Comparison of ENCODE assay signal across 8 cellular contexts in genomic region chr19:47228937-47229673, GRCh38. TPM values are rescaled to one million over a fixed set of nuclear protein-coding genes. Genes with fewer than 3 reads are reported as not detected.
A peak's percentile ranks its signal among the peaks of the same experiment; 100 is the strongest.
DNase-seq lines count a peak whose midpoint lies in the region; ATAC-seq, FAIRE-seq and TF ChIP-seq lines count a peak whose summit lies in the region.

No MANE protein-coding gene starts in this region.

- in situ Hi-C loops in GM13977 (cut with MboI; ENCODE audit: low pct_unique_long_range_greater_than_20kb, low sequenced_read_pairs, unreplicated experiment), result no loop called here

- no peak for FAIRE-seq in small intestine (lab: Jason Lieb, UNC)

- H3K27me3 ChIP-seq in A673 (replicated peaks; ENCODE audit: insufficient read depth, low read depth, low read length, poor library complexity), result no peaks in the 10 kb centered on the region
- no peaks in the 10 kb centered on the region for H3K27me3 ChIP-seq in small intestine (ENCODE audit: control insufficient read depth in 2 of 2, insufficient read depth in 2 of 2, low read length in 2 of 2)

- CTCF ChIA-PET in A673 (lab: Charles Lee) (interaction anchor here (0.5 to 1.5 kb wide), 2 partner anchors 15 to 393 kb away, joined by 4 to 5 read pairs; no protein-coding TSS in a partner anchor), GM10248 (lab: Yijun Ruan, JAX) (interaction anchor here (1.8 to 11.8 kb wide), 2 partner anchors 15 to 18 kb away, joined by 7 to 153 read pairs; no protein-coding TSS in a partner anchor)

- 12 to 28% (median 19%) methylated on average over 10 of the region's 10 CpGs for WGBS in small intestine, 3 donors

- BruUV-seq in A673 (replicated peaks; lab: Mats Ljungman, UMichigan), result no TSS peak

- intact Hi-C loops in A673 (cut with micrococcal nuclease; ENCODE audit: unreplicated experiment), result no loop called here

- POLR2A ChIA-PET in A673 (lab: Charles Lee; ENCODE audit: low non-redundant PET) (no interaction called here), GM10248 (lab: Yijun Ruan, JAX) (interaction anchor here (4.0 kb wide), 1 partner anchor 14 kb away, joined by 56 read pairs; no protein-coding TSS in a partner anchor)

- DNase-seq in A673 (ENCODE audit: low spot score), result no peak
- peak; percentile 28 for DNase-seq in GM13977 (ENCODE audit: low spot score)
- DNase-seq in activated CD4-positive, alpha-beta T cell treated with anti-CD3 and anti-CD28 coated beads for 4 hours, result peak; percentile 28 to 40
- peak; percentile 51 for DNase-seq in fibroblast of villous mesenchyme (ENCODE audit: low read depth)
- DNase-seq in small intestine, result no peak
- DNase-seq in omental fat pad (ENCODE audit: low spot score), result no peak
- DNase-seq in GM10248 (ENCODE audit: extremely low spot score), result no peak

- H3K36me3 ChIP-seq in A673 (ENCODE audit: insufficient read depth, low read length, poor library complexity, severe bottlenecking), result no peaks in the 10 kb centered on the region
- H3K36me3 ChIP-seq in small intestine (ENCODE audit: control insufficient read depth in 2 of 2, insufficient read depth in 2 of 2, low read length in 2 of 2), result no peaks in the 10 kb centered on the region

- H3K4me3 ChIP-seq in A673 (ENCODE audit: low read depth, low read length, poor library complexity, severe bottlenecking) (peak overlapping the region; percentile 90), fibroblast of villous mesenchyme (ENCODE audit: low read depth, low read length) (peak overlapping the region; percentile 98), small intestine (ENCODE audit: low read depth in 1 of 2, low read length in 2 of 2) (peak overlapping the region; percentile 77 to 93)

- H3K27ac ChIP-seq in A673 (ENCODE audit: low read depth, low read length, poor library complexity, severe bottlenecking) (no peak overlapping the region), small intestine (ENCODE audit: low read depth in 1 of 2, low read length in 1 of 2) (peak overlapping the region in 1 of 2 donors; percentile 94)

- no peaks in the 10 kb centered on the region for H3K9me3 ChIP-seq in A673 (ENCODE audit: low read depth, low read length, poor library complexity, severe bottlenecking)
- no peaks in the 10 kb centered on the region for H3K9me3 ChIP-seq in small intestine (ENCODE audit: control insufficient read depth, low read depth)

- H3K4me1 ChIP-seq in A673 (ENCODE audit: insufficient read depth, low read length, poor library complexity, severe bottlenecking), result peaks cover 27% of the 10 kb centered on the region
- H3K4me1 ChIP-seq in small intestine (ENCODE audit: control insufficient read depth in 2 of 2, insufficient read depth in 1 of 2, low read depth in 1 of 2, low read length in 1 of 2), result peaks cover 7% of the 10 kb centered on the region in 2 donors

- TF ChIP-seq CTCF in A673 (conservative IDR thresholded peaks at IDR 0.05; ENCODE audit: low read depth, low read length) (no peak), GM13977 (IDR thresholded peaks at IDR 0.05; ENCODE audit: extremely low read depth, insufficient read depth, missing control alignments) (no peak), fibroblast of villous mesenchyme (IDR thresholded peaks at IDR 0.05; ENCODE audit: insufficient read depth, low read depth, low read length) (no peak), omental fat pad (IDR thresholded peaks at IDR 0.05) (no peak), GM10248 (IDR thresholded peaks at IDR 0.05; ENCODE audit: control extremely low read depth, extremely low read depth, low read depth, missing control alignments) (no peak)

- no peak for ATAC-seq in HG03039 (IDR thresholded peaks at IDR 0.05; ENCODE audit: unreplicated experiment)
- no peak for ATAC-seq in omental fat pad (ENCODE audit: low FRiP score)

RNA-seq across cellular contexts. Expression of gene BBC3, which starts 1.9 kb away (rescaled TPM):
- total RNA-seq in A673 (2021) (2.7 and 3.7 TPM in 2 replicates), fibroblast of villous mesenchyme (6.0 and 14.2 TPM in 2 replicates), omental fat pad (1 to 10 TPM; 1.0 to 9.1 (median 1.8) TPM)
- 1 to 10 TPM; 3.1 to 9.3 (median 5.4) TPM for polyA plus RNA-seq in small intestine

RNA-seq across cellular contexts. Expression of gene CCDC9, which starts 27.2 kb away (rescaled TPM):
- 36.4 and 39.7 TPM in 2 replicates for total RNA-seq in A673 (2021)
- 7.3 and 8.4 TPM in 2 replicates for total RNA-seq in fibroblast of villous mesenchyme
- polyA plus RNA-seq in small intestine, result 10 to 100 TPM; 12.1 to 23.0 (median 22.2) TPM
- total RNA-seq in omental fat pad, result 10 to 100 TPM in 2 of 4 donors, 1 to 10 TPM in 2; 8.2 to 16.7 (median 12.5) TPM

RNA-seq across cellular contexts. Expression of gene INAFM1, which starts 45.6 kb away (rescaled TPM):
- 13.8 and 15.9 TPM in 2 replicates for total RNA-seq in A673 (2021)
- 2.6 and 4.2 TPM in 2 replicates for total RNA-seq in fibroblast of villous mesenchyme
- polyA plus RNA-seq in small intestine, result 1 to 10 TPM; 5.8 to 6.6 (median 5.9) TPM
- 1 to 10 TPM; 3.3 to 8.2 (median 5.7) TPM for total RNA-seq in omental fat pad

Comparison
In these comparisons a context has a peak if more than half of its experiments do, and no peak if none do; other contexts are left out.
1. DNase-seq: peak in GM13977 (single experiment), activated CD4-positive, alpha-beta T cell treated with anti-CD3 and anti-CD28 coated beads for 4 hours (2 of 2) and fibroblast of villous mesenchyme (single experiment); none in A673 (single experiment), small intestine (single experiment), omental fat pad (single experiment) and GM10248 (single experiment).
2. Peak in every context shown above with its lines, with median percentiles within 50 percentile points of each other: H3K4me3 ChIP-seq.